ENCODE assay signal across 21 cellular contexts in genomic region chr16:83682858-83683235, GRCh38.
DNase-seq lines count a peak whose midpoint lies in the region; ATAC-seq and TF ChIP-seq lines count a peak whose summit lies in the region.
"Had no signal": no experiment of that assay in that cellular context is flagged by ENCODE, and none has a peak within 500 bp of the region (broad histone marks: within the 10 kb centered on the region; RNA-seq: fewer than 3 reads in every experiment).

No MANE protein-coding gene starts in this region.

- H2BK15ac ChIP-seq in mesenchymal stem cell (ENCODE audit: low read depth, poor library complexity, severe bottlenecking), result no peak overlapping the region

- H2BK5ac ChIP-seq in mesenchymal stem cell (ENCODE audit: low read depth, low read length, poor library complexity, severe bottlenecking), result no peak overlapping the region

- H3K9ac ChIP-seq in mesenchymal stem cell (ENCODE audit: low read length), result no peak overlapping the region

- H3K14ac ChIP-seq in mesenchymal stem cell (ENCODE audit: low read length in 2 of 2), result no peak overlapping the region

- no peaks in the 10 kb centered on the region for H3K79me1 ChIP-seq in mesenchymal stem cell (replicated peaks; ENCODE audit: low read length, poor library complexity, severe bottlenecking)

- TF ChIP-seq POLR2A in thyroid gland (IDR thresholded peaks at IDR 0.05), result no peak

- H2BK120ac ChIP-seq in mesenchymal stem cell (ENCODE audit: low read depth, low read length), result no peak overlapping the region

- peak overlapping the region in 1 of 2 experiments; percentile 37 for H3K18ac ChIP-seq in mesenchymal stem cell (ENCODE audit: low read depth in 1 of 2, low read length in 2 of 2)

- H3K9me3 ChIP-seq in mesenchymal stem cell (ENCODE audit: control insufficient read depth, low read length), result no peaks in the 10 kb centered on the region
- no peaks in the 10 kb centered on the region for H3K9me3 ChIP-seq in thyroid gland

- H3K4me1 ChIP-seq in mesenchymal stem cell (ENCODE audit: control insufficient read depth, insufficient read depth, low read depth, low read length) (peaks cover 8% of the 10 kb centered on the region), thyroid gland (no peaks in the 10 kb centered on the region)

- no peak overlapping the region for H3K4me3 ChIP-seq in epithelial cell of proximal tubule (ENCODE audit: low read depth, low read length)
- H3K4me3 ChIP-seq in mesenchymal stem cell (ENCODE audit: insufficient read depth in 1 of 2, low read depth in 1 of 2, low read length in 2 of 2), result no peak overlapping the region
- H3K4me3 ChIP-seq in thyroid gland (replicated peaks in 1 of 3), result no peak overlapping the region
- H3K4me3 ChIP-seq: PC-9, SK-N-MC had no signal

- H2AK5ac ChIP-seq in mesenchymal stem cell (ENCODE audit: low read length, severe bottlenecking), result no peak overlapping the region

- peak overlapping the region in 1 of 2 experiments; percentile 60 for H2BK12ac ChIP-seq in mesenchymal stem cell (ENCODE audit: low read length in 2 of 2)

- H3K27ac ChIP-seq in mesenchymal stem cell (ENCODE audit: low read length, poor library complexity, severe bottlenecking) (no peak overlapping the region), thyroid gland (no peak overlapping the region)
- H3K27ac ChIP-seq: 22Rv1, PC-9, RWPE1, SK-N-MC had no signal

- TF ChIP-seq CTCF in epithelial cell of proximal tubule (conservative IDR thresholded peaks at IDR 0.05; ENCODE audit: low read depth, low read length), result no peak
- no peak for TF ChIP-seq CTCF in thyroid gland (IDR thresholded peaks at IDR 0.05)

- H3K4me2 ChIP-seq in mesenchymal stem cell (ENCODE audit: low read length, poor library complexity, severe bottlenecking), result no peak overlapping the region
- H3K4me2 ChIP-seq: PC-9 had no signal

- H4K8ac ChIP-seq in mesenchymal stem cell (ENCODE audit: low read length), result no peak overlapping the region

- no peak overlapping the region for H3K4ac ChIP-seq in mesenchymal stem cell (ENCODE audit: low read depth in 1 of 2, low read length in 2 of 2)

- peak; percentile 4 for DNase-seq in DMS79 treated with DMSO at 0.1 percent for 48 hours (lab: John Stamatoyannopoulos, UW)
- no peak for DNase-seq in DMS79 (lab: John Stamatoyannopoulos, UW)
- peak; percentile 43 for DNase-seq in epithelial cell of proximal tubule (ENCODE audit: low read depth)
- DNase-seq in mesenchymal stem cell, result peak; percentile 27
- DNase-seq in thyroid gland, result peak; percentile 16 to 54
- DNase-seq in SK-N-DZ (ENCODE audit: low spot score), result no peak
- DNase-seq: DMS153, NCI-H1048, NCI-H1417, NCI-H1694, NCI-H2029 treated with DMSO at 0.1 percent for 48 hours, NCI-H2227 treated with DMSO at 0.1 percent for 48 hours, NCI-H526 treated with DMSO at 0.1 percent for 48 hours, PC-9, SHP77 had no signal

- intact Hi-C loops in thyroid gland (cut with DNase I), result no loop called here

- WGBS in mesenchymal stem cell, result 25% methylated on average over 7 of the region's 7 CpGs
- 30 to 43% methylated on average over 4 to 7 of the region's 7 CpGs for WGBS in thyroid gland, 2 donors

- H4K91ac ChIP-seq in mesenchymal stem cell (ENCODE audit: low read length), result no peak overlapping the region

- H3K36me3 ChIP-seq in mesenchymal stem cell (ENCODE audit: control insufficient read depth in 1 of 2, insufficient read depth in 2 of 2, low read depth in 1 of 2, low read length in 2 of 2) (peaks cover 0 to 3% of the 10 kb centered on the region in 2 experiments), thyroid gland (no peaks in the 10 kb centered on the region)

- no peak overlapping the region for H3K23ac ChIP-seq in mesenchymal stem cell (ENCODE audit: low read length in 2 of 2)

- ATAC-seq in HG03097 (IDR thresholded peaks at IDR 0.05; ENCODE audit: low FRiP score, unreplicated experiment) (no peak), GM21360 (IDR thresholded peaks at IDR 0.05; ENCODE audit: unreplicated experiment) (no peak)
- ATAC-seq: HCT116 had no signal

- H3K27me3 ChIP-seq in mesenchymal stem cell (ENCODE audit: control insufficient read depth in 1 of 2, insufficient read depth in 1 of 2, low read length in 2 of 2) (peaks cover 0 to 21% of the 10 kb centered on the region in 2 experiments), thyroid gland (no peaks in the 10 kb centered on the region)

- no peak overlapping the region for H2AFZ ChIP-seq in mesenchymal stem cell (ENCODE audit: low read depth, low read length)
- H2AFZ ChIP-seq: PC-9 had no signal

Comparison
In these comparisons a context has a peak if more than half of its experiments do, and no peak if none do; other contexts are left out.
1. DNase-seq: peak in DMS79 treated with DMSO at 0.1 percent for 48 hours (single experiment), epithelial cell of proximal tubule (single experiment), mesenchymal stem cell (single experiment) and thyroid gland (2 of 2); none in DMS79 (single experiment) and SK-N-DZ (single experiment).